1 cellular context compared by ENCODE assay signal in genomic region chr12:106956048-106956935, GRCh38.
A peak's percentile ranks its signal among the peaks of the same experiment; 100 is the strongest.
TF ChIP-seq lines count a peak whose summit lies in the region.

No MANE protein-coding gene starts in this region.

TF ChIP-seq in HEK293, 187 proteins besides CTCF, POLR2A, EP300 and RAD21 (continued from another document and continues in another):
- TF ChIP-seq ZFP37 (tag by site-specific recombination; IDR thresholded peaks at IDR 0.05) (no peak; the same call in 1 of the 2 replicates), MZF1 (tag by site-specific recombination; IDR thresholded peaks at IDR 0.05; ENCODE audit: borderline replicate concordance) (no peak), ZBTB8A (tag by site-specific recombination; IDR thresholded peaks at IDR 0.05) (peak; percentile 65; the same call in 1 of the 2 replicates), ZNF280D (tag by site-specific recombination; IDR thresholded peaks at IDR 0.05) (no peak), ZNF202 (tag by site-specific recombination; IDR thresholded peaks at IDR 0.05; ENCODE audit: borderline replicate concordance) (no peak), REST (tag by site-specific recombination; IDR thresholded peaks at IDR 0.05) (no peak), KLF8 (tag by site-specific recombination; IDR thresholded peaks at IDR 0.05) (no peak), ZNF777 (tag by site-specific recombination; IDR thresholded peaks at IDR 0.05; ENCODE audit: borderline replicate concordance) (no peak; the same call in 1 of the 2 replicates), ZBTB44 (tag by site-specific recombination; IDR thresholded peaks at IDR 0.05) (no peak), ZNF449 (tag by site-specific recombination; IDR thresholded peaks at IDR 0.05) (no peak), ZNF221 (tag by site-specific recombination; IDR thresholded peaks at IDR 0.05; ENCODE audit: borderline replicate concordance) (no peak), EGR2 (tag by site-specific recombination; IDR thresholded peaks at IDR 0.05; ENCODE audit: low read depth) (no peak), ZNF704 (tag by site-specific recombination; IDR thresholded peaks at IDR 0.05) (no peak), ZNF654 (tag by site-specific recombination; IDR thresholded peaks at IDR 0.05; ENCODE audit: low read depth) (no peak), ZSCAN23 (tag by site-specific recombination; IDR thresholded peaks at IDR 0.05) (no peak), ZNF214 (tag by site-specific recombination; IDR thresholded peaks at IDR 0.05; ENCODE audit: borderline replicate concordance) (no peak), PRDM6 (tag by site-specific recombination; IDR thresholded peaks at IDR 0.05) (0 out of 2 replicates have a peak, but pooled peaks have one; percentile 17), ZBTB11 (tag by site-specific recombination; conservative IDR thresholded peaks at IDR 0.05; ENCODE audit: low read depth) (no peak), ZNF660 (tag by site-specific recombination; IDR thresholded peaks at IDR 0.05) (no peak), ZNF311 (tag by site-specific recombination; IDR thresholded peaks at IDR 0.05; ENCODE audit: borderline replicate concordance) (no peak), ZNF518A (tag by site-specific recombination; conservative IDR thresholded peaks at IDR 0.05; ENCODE audit: low read depth) (no peak), INSM2 (tag by site-specific recombination; IDR thresholded peaks at IDR 0.05) (no peak), ZNF133 (tag by site-specific recombination; IDR thresholded peaks at IDR 0.05) (no peak)
